Comparison of ENCODE assay signal across 14 cellular contexts in genomic region chr9:121279841-121280388, GRCh38. TPM values are rescaled to one million over a fixed set of nuclear protein-coding genes. Genes with fewer than 3 reads are reported as not detected.
DNase-seq lines count a peak whose midpoint lies in the region; ATAC-seq and TF ChIP-seq lines count a peak whose summit lies in the region.
"Had no signal": no experiment of that assay in that cellular context is flagged by ENCODE, and none has a peak within 500 bp of the region (broad histone marks: within the 10 kb centered on the region; RNA-seq: fewer than 3 reads in every experiment).

No MANE protein-coding gene starts in this region.

- no peak overlapping the region for H3K4me3 Mint-ChIP-seq in stimulated activated naive B cell treated with anti-CD40 and anti-IgM and Interleukin-4, amounts not matched to agents 10 μg/mL and 1 μg/mL and 100 μg/mL, for 72 hours
- H3K4me3 Mint-ChIP-seq: activated naive CD8-positive, alpha-beta T cell treated with anti-CD3 and anti-CD28 coated beads, Interleukin-2, amount 50 U/mL, for 24 hours; CD4-positive, alpha-beta T cell had no signal

- H3K9me3 ChIP-seq in RWPE2 (ENCODE audit: severe bottlenecking): no peaks in the 10 kb centered on the region
- no peaks in the 10 kb centered on the region for H3K9me3 ChIP-seq in muscle layer of colon (ENCODE audit: low read length)

- DNase-seq in RWPE2 (ENCODE audit: low spot score): no peak
- DNase-seq in dorsolateral prefrontal cortex: peak in 1 of 10 donors; percentile 34
- no peak for DNase-seq in stimulated activated naive B cell treated with anti-CD40 and anti-IgM and Interleukin-4, amounts not matched to agents 10 μg/mL and 1 μg/mL and 100 μg/mL, for 72 hours
- DNase-seq in NCI-H510A (lab: John Stamatoyannopoulos, UW): no peak
- no peak for DNase-seq in stimulated activated naive CD4-positive, alpha-beta T cell treated with Interleukin-2 at 50 U/mL for 16 hours (lab: John Stamatoyannopoulos, UW)
- no peak for DNase-seq in stimulated activated naive CD8-positive, alpha-beta T cell treated with anti-CD3 and anti-CD28 coated beads, Interleukin-15, Interleukin-2, amounts not matched to agents 100 U/mL and 50 U/mL, for 24 hours
- DNase-seq: activated naive CD8-positive, alpha-beta T cell treated with anti-CD3 and anti-CD28 coated beads, Interleukin-2, amount 50 U/mL, for 24 hours; CD4-positive, alpha-beta T cell; effector memory CD4-positive, alpha-beta T cell; Karpas-422; NCI-H2107; T-helper 2 cell had no signal

- H3K36me3 ChIP-seq in RWPE2 (ENCODE audit: low read depth): 0 out of 2 replicates have a peak, but pooled peaks cover 6% of the 10 kb centered on the region
- H3K36me3 ChIP-seq in muscle layer of colon (ENCODE audit: insufficient read depth, low read length): peaks cover 8% of the 10 kb centered on the region

- TF ChIP-seq CTCF in RWPE2 (IDR thresholded peaks at IDR 0.05; ENCODE audit: poor library complexity, severe bottlenecking): no peak
- no peak for TF ChIP-seq CTCF in dorsolateral prefrontal cortex (IDR thresholded peaks at IDR 0.05 in 54 of 56, conservative IDR thresholded peaks at IDR 0.05 in 2 of 56; ENCODE audit: low read depth in 1 of 56, partially characterized antibody in 56 of 56)

- peaks cover 49% of the 10 kb centered on the region for H3K4me1 ChIP-seq in RWPE2 (ENCODE audit: insufficient read depth, poor library complexity, severe bottlenecking)
- peaks cover 99% of the 10 kb centered on the region for H3K4me1 ChIP-seq in muscle layer of colon (ENCODE audit: insufficient read depth, low read length)

- intact Hi-C loops in dorsolateral prefrontal cortex (cut with DNase I): loop anchor here (5.0 kb wide), 3 partner anchors 68 to 97 kb away; partner anchors contain the start of gene STOM (in 1 of the 2)

- H3K4me3 ChIP-seq in RWPE2 (ENCODE audit: severe bottlenecking): no peak overlapping the region
- peak overlapping the region in 2 of 59 donors; percentile 1 to 12 for H3K4me3 ChIP-seq in dorsolateral prefrontal cortex
- peak overlapping the region in 1 of 2 donors; percentile 12 for H3K4me3 ChIP-seq in muscle layer of colon (ENCODE audit: low read depth in 1 of 2, low read length in 2 of 2)

- no peaks in the 10 kb centered on the region for H3K9me3 Mint-ChIP-seq in stimulated activated naive B cell treated with anti-CD40 and anti-IgM and Interleukin-4, amounts not matched to agents 10 μg/mL and 1 μg/mL and 100 μg/mL, for 72 hours
- H3K9me3 Mint-ChIP-seq: activated naive CD8-positive, alpha-beta T cell treated with anti-CD3 and anti-CD28 coated beads, Interleukin-2, amount 50 U/mL, for 24 hours; CD4-positive, alpha-beta T cell had no signal

- no peak for ATAC-seq in RWPE2 (ENCODE audit: low read depth)
- no peak for ATAC-seq in stimulated activated naive B cell treated with anti-CD40 and anti-IgM and Interleukin-4, amounts not matched to agents 10 μg/mL and 1 μg/mL and 100 μg/mL, for 72 hours (replicated peaks)
- no peak for ATAC-seq in stimulated activated naive CD8-positive, alpha-beta T cell treated with anti-CD3 and anti-CD28 coated beads, Interleukin-15, Interleukin-2, amounts not matched to agents 100 U/mL and 50 U/mL, for 24 hours
- ATAC-seq: activated naive CD8-positive, alpha-beta T cell treated with anti-CD3 and anti-CD28 coated beads, Interleukin-2, amount 50 U/mL, for 24 hours had no signal

- H3K27ac ChIP-seq in RWPE2 (ENCODE audit: poor library complexity, severe bottlenecking) (peak overlapping the region; percentile 93), dorsolateral prefrontal cortex (peak overlapping the region; percentile 63 to 100 (median 98)), muscle layer of colon (ENCODE audit: low read depth, low read length) (peak overlapping the region; percentile 96), temporal lobe (ENCODE audit: low read depth, low read length) (peak overlapping the region; percentile 97)

- no peak overlapping the region for H3K27ac Mint-ChIP-seq in stimulated activated naive B cell treated with anti-CD40 and anti-IgM and Interleukin-4, amounts not matched to agents 10 μg/mL and 1 μg/mL and 100 μg/mL, for 72 hours
- H3K27ac Mint-ChIP-seq: activated naive CD8-positive, alpha-beta T cell treated with anti-CD3 and anti-CD28 coated beads, Interleukin-2, amount 50 U/mL, for 24 hours; CD4-positive, alpha-beta T cell had no signal

- H3K36me3 Mint-ChIP-seq in stimulated activated naive B cell treated with anti-CD40 and anti-IgM and Interleukin-4, amounts not matched to agents 10 μg/mL and 1 μg/mL and 100 μg/mL, for 72 hours: peaks cover 27 to 39% of the 10 kb centered on the region in 2 donors

- peak overlapping the region; percentile 0 for H3K9ac ChIP-seq in muscle layer of colon (ENCODE audit: low read length)

- no peaks in the 10 kb centered on the region for H3K27me3 Mint-ChIP-seq in stimulated activated naive B cell treated with anti-CD40 and anti-IgM and Interleukin-4, amounts not matched to agents 10 μg/mL and 1 μg/mL and 100 μg/mL, for 72 hours
- H3K27me3 Mint-ChIP-seq: activated naive CD8-positive, alpha-beta T cell treated with anti-CD3 and anti-CD28 coated beads, Interleukin-2, amount 50 U/mL, for 24 hours; CD4-positive, alpha-beta T cell had no signal

- H3K27me3 ChIP-seq in RWPE2 (ENCODE audit: insufficient read depth, poor library complexity, severe bottlenecking) (no peaks in the 10 kb centered on the region), dorsolateral prefrontal cortex (no peaks in the 10 kb centered on the region), muscle layer of colon (ENCODE audit: control insufficient read depth in 1 of 2, insufficient read depth in 2 of 2, low read length in 2 of 2) (no peaks in the 10 kb centered on the region)

- peaks cover 39 to 56% of the 10 kb centered on the region in 2 donors for H3K4me1 Mint-ChIP-seq in stimulated activated naive B cell treated with anti-CD40 and anti-IgM and Interleukin-4, amounts not matched to agents 10 μg/mL and 1 μg/mL and 100 μg/mL, for 72 hours

RNA-seq across cellular contexts. Expression of gene GSN, which starts 12.0 kb away (rescaled TPM):
- total RNA-seq in dorsolateral prefrontal cortex: 100 to 1,000 TPM in 119 of 120 experiments, 10 to 100 TPM in 1; 88.2 to 740 (median 233) TPM
- 18.2 TPM for total RNA-seq in temporal lobe
